Comparison of ENCODE assay signal across 1 cellular context in genomic region chr2:79573895-79574674, GRCh38.
A peak's percentile ranks its signal among the peaks of the same experiment; 100 is the strongest.
TF ChIP-seq lines count a peak whose summit lies in the region.

No MANE protein-coding gene starts in this region.

TF ChIP-seq in HepG2, 621 proteins besides CTCF, POLR2A, EP300 and RAD21 (continued from another document and continues in another):
- TF ChIP-seq ZNF296 (CRISPR knock-in tag; conservative IDR thresholded peaks at IDR 0.05) (no peak), ZC3H4 (CRISPR knock-in tag; IDR thresholded peaks at IDR 0.05; ENCODE audit: borderline replicate concordance) (no peak), ZSCAN9 (CRISPR knock-in tag; IDR thresholded peaks at IDR 0.05; ENCODE audit: borderline replicate concordance) (0 out of 2 replicates have a peak, but pooled peaks have one; percentile 50), BCL6 (CRISPR knock-in tag; IDR thresholded peaks at IDR 0.05) (0 out of 2 replicates have a peak, but pooled peaks have one; percentile 12), GATAD2A (CRISPR knock-in tag; IDR thresholded peaks at IDR 0.05) (peak; percentile 59; the same call in 1 of the 2 replicates), ZNF609 (CRISPR knock-in tag; IDR thresholded peaks at IDR 0.05; ENCODE audit: borderline replicate concordance) (0 out of 2 replicates have a peak, but pooled peaks have one; percentile 20), HOMEZ (CRISPR knock-in tag; IDR thresholded peaks at IDR 0.05; ENCODE audit: low read depth) (peak; percentile 45; the same call in 1 of the 2 replicates), ZNF335 (CRISPR knock-in tag; IDR thresholded peaks at IDR 0.05) (no peak), ATF7-NPFF (CRISPR knock-in tag; IDR thresholded peaks at IDR 0.05; ENCODE audit: low read depth) (no peak), ELF3 (CRISPR knock-in tag; IDR thresholded peaks at IDR 0.05) (0 out of 2 replicates have a peak, but pooled peaks have one; percentile 57), ZNF576 (CRISPR knock-in tag; IDR thresholded peaks at IDR 0.05) (no peak), THAP9 (CRISPR knock-in tag; IDR thresholded peaks at IDR 0.05; ENCODE audit: borderline replicate concordance) (no peak), HNF1A (IDR thresholded peaks at IDR 0.05; ENCODE audit: low read depth) (peak; percentile 47; the same call in 1 of the 2 replicates), HNF1A (CRISPR knock-in tag; IDR thresholded peaks at IDR 0.05; ENCODE audit: borderline replicate concordance) (no peak), ZBTB40 (IDR thresholded peaks at IDR 0.05) (no peak), ZBTB40 (CRISPR knock-in tag; IDR thresholded peaks at IDR 0.05) (no peak), ATRX (CRISPR knock-in tag; IDR thresholded peaks at IDR 0.05; ENCODE audit: borderline replicate concordance) (no peak), CAMTA2 (CRISPR knock-in tag; IDR thresholded peaks at IDR 0.05; ENCODE audit: borderline replicate concordance) (no peak), RARA (CRISPR knock-in tag; IDR thresholded peaks at IDR 0.05) (peak; percentile 67), ZBTB43 (CRISPR knock-in tag; conservative IDR thresholded peaks at IDR 0.05) (no peak), PAWR (CRISPR knock-in tag; IDR thresholded peaks at IDR 0.05; ENCODE audit: borderline replicate concordance) (no peak), CREB1 (IDR thresholded peaks at IDR 0.05) (no peak), CREB1 (CRISPR knock-in tag; IDR thresholded peaks at IDR 0.05) (peak; percentile 67; the same call in 1 of the 2 replicates), ZSCAN21 (CRISPR knock-in tag; IDR thresholded peaks at IDR 0.05; ENCODE audit: borderline replicate concordance) (no peak), SOX6 (IDR thresholded peaks at IDR 0.05) (no peak), SOX6 (CRISPR knock-in tag; IDR thresholded peaks at IDR 0.05) (peak; percentile 95), MAX (IDR thresholded peaks at IDR 0.05) (peak; percentile 26; the same call in 1 of the 2 replicates), TCF12 (IDR thresholded peaks at IDR 0.05) (no peak), TCF12 (CRISPR knock-in tag; IDR thresholded peaks at IDR 0.05) (no peak)
